ENCODE assay signal across 10 cellular contexts in the genomic region with DNA sequence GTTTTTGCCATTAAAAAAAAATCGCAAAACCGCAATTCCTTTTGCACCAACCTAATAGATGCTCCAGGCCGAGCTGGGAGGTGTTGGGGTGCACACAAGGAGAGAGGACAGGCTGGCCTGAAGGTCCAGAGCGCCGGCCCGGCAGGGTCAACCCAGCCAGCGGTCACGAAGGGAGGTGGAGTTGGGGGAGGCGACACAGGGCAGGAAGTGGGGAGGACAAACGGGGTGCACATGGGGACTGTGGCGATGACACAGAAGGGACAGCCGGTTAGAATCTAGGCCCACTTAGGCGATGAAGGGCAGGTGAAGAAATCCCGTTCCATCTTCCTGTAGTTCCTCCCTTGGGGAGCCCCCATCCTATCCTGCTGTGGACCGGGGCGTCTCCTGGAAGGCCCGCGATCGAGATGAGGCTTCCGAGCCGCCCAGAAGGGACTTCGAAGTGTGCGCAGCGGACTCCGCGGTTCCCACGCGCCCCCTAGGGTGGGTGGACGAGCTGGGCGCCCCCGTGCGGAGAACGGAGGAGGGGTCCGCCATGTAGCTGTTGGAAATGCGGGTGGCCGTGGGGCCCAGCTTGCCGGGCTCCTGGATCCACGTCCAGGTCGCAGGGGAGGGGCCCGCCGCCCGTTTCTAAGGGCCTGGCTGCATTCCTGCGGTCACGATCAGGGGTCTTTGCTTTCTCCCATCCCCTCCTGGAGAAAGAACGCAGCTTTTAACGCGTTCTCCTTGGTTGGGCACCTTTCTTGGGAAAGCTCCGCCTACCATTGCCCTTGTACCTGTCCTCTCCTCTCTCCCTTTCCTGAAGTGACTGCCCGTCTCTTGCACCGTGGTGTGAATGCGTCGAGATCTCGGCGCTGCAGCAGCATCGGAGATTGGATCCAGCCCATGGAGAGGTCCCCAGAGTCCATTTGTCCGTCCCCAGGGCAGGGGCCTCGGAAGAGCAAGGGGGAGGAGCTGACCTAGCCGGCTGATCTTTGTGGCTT. TPM values are rescaled to one million over a fixed set of nuclear protein-coding genes. Genes with fewer than 3 reads are reported as not detected.
A peak's percentile ranks its signal among the peaks of the same experiment; 100 is the strongest.
DNase-seq lines count a peak whose midpoint lies in the region; ATAC-seq, FAIRE-seq and TF ChIP-seq lines count a peak whose summit lies in the region.
"Had no signal": no experiment of that assay in that cellular context is flagged by ENCODE, and none has a peak within 500 bp of the region (broad histone marks: within the 10 kb centered on the region; RNA-seq: fewer than 3 reads in every experiment).

No MANE protein-coding gene starts in this region.

- H3K9me3 ChIP-seq in gastroesophageal sphincter = no peaks in the 10 kb centered on the region

- peak; percentile 25 for ATAC-seq in sciatic nerve
- ATAC-seq in HG03039 (IDR thresholded peaks at IDR 0.05; ENCODE audit: unreplicated experiment) = no peak
- no peak for ATAC-seq in gastroesophageal sphincter
- no peak for ATAC-seq in GM21619 (IDR thresholded peaks at IDR 0.05; ENCODE audit: unreplicated experiment)
- ATAC-seq: Panc1 had no signal

- intact Hi-C loops in sciatic nerve (cut with DNase I) = no loop called here

- DNase-seq in activated T-cell treated with anti-CD3 and anti-CD28 coated beads, Interleukin-2, amount 50 U/mL, for 1 hour = peak; percentile 60
- DNase-seq in globus pallidus (ENCODE audit: low spot score) (peak; percentile 37), sciatic nerve (ENCODE audit: low spot score) (no peak), D721Med (ENCODE audit: insufficient read length, low spot score) (no peak)

- 45 to 52% methylated on average over 14 of the region's 58 CpGs for WGBS in gastroesophageal sphincter (ENCODE audit: low coverage in 1 of 2), 2 donors

- H3K27me3 ChIP-seq in gastroesophageal sphincter = peaks cover 28% of the 10 kb centered on the region

- TF ChIP-seq CTCF in GM12873 (IDR thresholded peaks at IDR 0.05; ENCODE audit: insufficient read depth, low read depth, low read length, missing control alignments) (peak; percentile 25), D721Med (IDR thresholded peaks at IDR 0.05; ENCODE audit: insufficient read depth, missing control alignments) (no peak), gastroesophageal sphincter (IDR thresholded peaks at IDR 0.05) (peak in 1 of 4 experiments; percentile 30)

- H3K4me1 ChIP-seq in gastroesophageal sphincter = peaks cover 0 to 7% (median 0%) of the 10 kb centered on the region in 3 donors

- H3K4me3 ChIP-seq in gastroesophageal sphincter = peak overlapping the region in 1 of 2 donors; percentile 28

- H3K27ac ChIP-seq in gastroesophageal sphincter = no peak overlapping the region

- TF ChIP-seq EP300 in gastroesophageal sphincter (IDR thresholded peaks at IDR 0.05) = no peak

- no peak for TF ChIP-seq POLR2A in gastroesophageal sphincter (IDR thresholded peaks at IDR 0.05)

- no peaks in the 10 kb centered on the region for H3K36me3 ChIP-seq in gastroesophageal sphincter

- FAIRE-seq in D721Med (lab: Jason Lieb, UNC) = no peak
- FAIRE-seq: GM18507 had no signal

RNA-seq across cellular contexts. Expression of a gene that starts 17.0 kb away (rescaled TPM):
- total RNA-seq in sciatic nerve (31.3 TPM), gastroesophageal sphincter (10 to 100 TPM; 20.8 to 32.6 (median 25.6) TPM)

Comparison
In these comparisons a context has a peak if more than half of its experiments do, and no peak if none do; other contexts are left out.
1. DNase-seq: peak in activated T-cell treated with anti-CD3 and anti-CD28 coated beads, Interleukin-2, amount 50 U/mL, for 1 hour (single experiment) and globus pallidus (single experiment); none in sciatic nerve (single experiment) and D721Med (single experiment).